Comparison of ENCODE assay signal across 8 cellular contexts in genomic region chr6:169990095-169991030, GRCh38.
A peak's percentile ranks its signal among the peaks of the same experiment; 100 is the strongest.
DNase-seq lines count a peak whose midpoint lies in the region; ATAC-seq and TF ChIP-seq lines count a peak whose summit lies in the region.

No MANE protein-coding gene starts in this region.

- DNase-seq in GM13977 (ENCODE audit: low spot score) (peak; percentile 58), activated T-cell treated with anti-CD3 and anti-CD28 coated beads for 1 hour (ENCODE audit: low read depth) (peak; percentile 16), medulla oblongata (ENCODE audit: extremely low spot score) (peak; percentile 50), aorta (peak; percentile 66 to 84), NCI-H1436 (lab: John Stamatoyannopoulos, UW) (no peak), DMS79 treated with DMSO at 0.1 percent for 48 hours (lab: John Stamatoyannopoulos, UW) (no peak), inferior parietal cortex (ENCODE audit: extremely low spot score) (no peak)

- no peaks in the 10 kb centered on the region for H3K9me3 ChIP-seq in aorta (ENCODE audit: control insufficient read depth, low read length)

- WGBS in aorta, 2 donors: 80 to 84% methylated on average over 32 of the region's 32 CpGs

- H3K27ac ChIP-seq in aorta (ENCODE audit: low read depth in 1 of 2, low read length in 2 of 2): no peak overlapping the region

- intact Hi-C loops in aorta (cut with DNase I): no loop called here

- in situ Hi-C loops in GM13977 (cut with MboI; ENCODE audit: low pct_unique_long_range_greater_than_20kb, low sequenced_read_pairs, unreplicated experiment): no loop called here

- peak; percentile 13 for TF ChIP-seq CTCF in GM13977 (IDR thresholded peaks at IDR 0.05; ENCODE audit: extremely low read depth, insufficient read depth, missing control alignments)

- ATAC-seq in HG03354 (IDR thresholded peaks at IDR 0.05; ENCODE audit: poor library complexity, severe bottlenecking, unreplicated experiment) (peak; percentile 59), aorta (ENCODE audit: low FRiP score) (peak; percentile 20)

- no peaks in the 10 kb centered on the region for H3K36me3 ChIP-seq in aorta (ENCODE audit: control insufficient read depth in 1 of 2, insufficient read depth in 2 of 2, low read length in 1 of 2)

- H3K27me3 ChIP-seq in aorta (ENCODE audit: control insufficient read depth in 1 of 2, insufficient read depth in 2 of 2, low read length in 1 of 2): no peaks in the 10 kb centered on the region

- H3K4me3 ChIP-seq in aorta (ENCODE audit: low read length in 2 of 2): no peak overlapping the region

- no peaks in the 10 kb centered on the region for H3K4me1 ChIP-seq in aorta (ENCODE audit: control insufficient read depth in 1 of 2, insufficient read depth in 2 of 2, low read length in 2 of 2)

Comparison
In these comparisons a context has a peak if more than half of its experiments do, and no peak if none do; other contexts are left out.
1. DNase-seq: peak in GM13977 (single experiment), activated T-cell treated with anti-CD3 and anti-CD28 coated beads for 1 hour (single experiment), medulla oblongata (single experiment) and aorta (2 of 2); none in NCI-H1436 (single experiment), DMS79 treated with DMSO at 0.1 percent for 48 hours (single experiment) and inferior parietal cortex (single experiment).